8 cellular contexts compared by ENCODE assay signal in the genomic region with DNA sequence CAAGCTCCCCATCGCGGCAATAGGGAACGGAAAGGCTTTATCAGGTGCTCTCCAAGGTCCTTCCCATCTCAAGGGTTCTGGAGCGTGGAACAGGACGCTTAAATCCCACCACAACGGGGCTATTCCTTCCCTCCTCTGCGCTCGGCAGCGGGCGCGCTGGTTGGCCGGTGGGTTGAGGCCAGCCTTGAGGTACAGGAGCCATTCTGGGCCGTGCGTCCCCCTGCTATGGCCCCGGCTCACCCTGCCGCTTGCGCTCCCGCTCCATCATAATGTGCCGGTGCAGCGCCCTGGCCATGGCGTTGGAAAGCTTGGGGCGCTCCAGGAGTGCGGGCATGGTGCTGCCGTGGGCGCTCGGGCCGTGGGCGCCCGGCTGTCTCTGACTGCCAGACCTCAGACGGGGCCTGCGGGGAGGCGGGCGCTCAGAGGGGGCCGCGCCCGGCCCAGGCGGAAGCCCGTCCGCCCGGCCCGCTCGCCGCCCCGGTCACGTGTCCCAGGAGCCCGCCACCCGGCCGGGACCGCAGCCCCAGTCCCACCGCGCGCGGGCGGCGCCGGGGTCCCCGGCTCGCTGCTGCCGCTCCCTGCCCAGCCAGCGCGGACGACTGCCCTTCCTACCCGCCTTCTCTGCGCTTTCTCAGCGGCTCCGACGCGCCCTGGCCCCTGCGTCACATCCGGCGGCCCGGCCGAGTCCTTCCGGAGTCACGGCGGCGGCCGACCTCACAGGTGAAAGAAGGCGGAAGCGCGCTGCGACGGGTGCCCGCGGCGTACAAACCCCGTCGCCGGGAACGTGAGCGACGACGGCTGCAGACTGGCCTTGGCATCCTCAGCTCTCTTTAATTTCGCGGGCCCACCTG. TPM values are rescaled to one million over a fixed set of nuclear protein-coding genes. Genes with fewer than 3 reads are reported as not detected.
DNase-seq lines count a peak whose midpoint lies in the region; ATAC-seq and TF ChIP-seq lines count a peak whose summit lies in the region.

A gene with protein sequence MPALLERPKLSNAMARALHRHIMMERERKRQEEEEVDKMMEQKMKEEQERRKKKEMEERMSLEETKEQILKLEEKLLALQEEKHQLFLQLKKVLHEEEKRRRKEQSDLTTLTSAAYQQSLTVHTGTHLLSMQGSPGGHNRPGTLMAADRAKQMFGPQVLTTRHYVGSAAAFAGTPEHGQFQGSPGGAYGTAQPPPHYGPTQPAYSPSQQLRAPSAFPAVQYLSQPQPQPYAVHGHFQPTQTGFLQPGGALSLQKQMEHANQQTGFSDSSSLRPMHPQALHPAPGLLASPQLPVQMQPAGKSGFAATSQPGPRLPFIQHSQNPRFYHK (minus strand): TSS at position 642 of the 851 bp plus-strand sequence. CDS start 308 bp downstream, at position 334.

- DNase-seq in AG08396 (ENCODE audit: low spot score) (peak; percentile 93), NCI-H510A (lab: John Stamatoyannopoulos, UW) (peak; percentile 87), coronary artery (ENCODE audit: low spot score) (peak; percentile 93), left colon (peak; percentile 92 to 97)
- DNase-seq in activated CD4-positive, alpha-beta T cell treated with anti-CD3 and anti-CD28 coated beads, Interleukin-2, amount 50 U/mL, for 1 hour, result peak; percentile 94
- DNase-seq in stimulated activated CD4-positive, alpha-beta T cell treated with anti-CD3 and anti-CD28 coated beads, Interleukin-1b, Interleukin-23, amount 100 ng/mL, for 24 hours (ENCODE audit: low read depth in 4 of 4, low spot score in 1 of 4), result peak; percentile 83 to 94 (median 91)

- intact Hi-C loops in left colon (cut with DNase I, micrococcal nuclease), result no loop called here

- no peak for TF ChIP-seq CTCF in coronary artery (IDR thresholded peaks at IDR 0.05)

- H3K27ac ChIP-seq in coronary artery, result peak within 1 kb of the TSS; percentile 95 to 97

- peak; percentile 83 for TF ChIP-seq POLR2A in GM18951 (IDR thresholded peaks at IDR 0.05; ENCODE audit: extremely low read depth, insufficient read depth, insufficient read length)

- ATAC-seq in HG03175 (IDR thresholded peaks at IDR 0.05; ENCODE audit: unreplicated experiment), result peak; percentile 80
- ATAC-seq in left colon, result peak; percentile 90

- in situ Hi-C loops in GM18951 (cut with MboI; ENCODE audit: low sequenced_read_pairs, unreplicated experiment), result no loop called here

- H3K4me3 ChIP-seq in coronary artery, result peak within 1 kb of the TSS; percentile 81

RNA-seq across cellular contexts. Expression of the gene that starts here (rescaled TPM):
- total RNA-seq in left colon, result 10 to 100 TPM; 71.2 to 72.4 TPM

Comparison
In these comparisons a context has a peak if more than half of its experiments do, and no peak if none do; other contexts are left out.
1. Peak in every context shown above with its lines: DNase-seq, ATAC-seq, H3K4me3 ChIP-seq and H3K27ac ChIP-seq.